Comparison of ENCODE assay signal across 2 cellular contexts in the genomic region with DNA sequence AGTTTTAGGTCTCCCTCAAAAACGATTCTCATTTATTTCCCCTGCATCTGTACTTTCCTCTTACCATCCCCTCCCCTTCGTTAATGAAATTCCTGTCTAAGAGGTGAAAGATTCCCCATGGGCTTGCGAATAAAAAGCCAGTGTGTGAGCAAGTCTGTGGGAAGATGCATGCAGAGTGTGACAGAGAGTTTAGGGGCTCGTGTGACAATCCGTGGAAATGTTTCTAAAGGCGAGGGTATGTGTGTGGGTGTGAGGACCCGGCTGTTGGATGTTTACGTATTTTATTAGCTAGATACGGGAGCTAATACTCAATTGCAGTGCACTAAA.
TF ChIP-seq lines count a peak whose summit lies in the region.

No MANE protein-coding gene starts in this region.

TF ChIP-seq in SK-N-SH, 30 proteins besides CTCF, POLR2A, EP300 and RAD21 (continued from another document):
- TF ChIP-seq, protein P1, sequence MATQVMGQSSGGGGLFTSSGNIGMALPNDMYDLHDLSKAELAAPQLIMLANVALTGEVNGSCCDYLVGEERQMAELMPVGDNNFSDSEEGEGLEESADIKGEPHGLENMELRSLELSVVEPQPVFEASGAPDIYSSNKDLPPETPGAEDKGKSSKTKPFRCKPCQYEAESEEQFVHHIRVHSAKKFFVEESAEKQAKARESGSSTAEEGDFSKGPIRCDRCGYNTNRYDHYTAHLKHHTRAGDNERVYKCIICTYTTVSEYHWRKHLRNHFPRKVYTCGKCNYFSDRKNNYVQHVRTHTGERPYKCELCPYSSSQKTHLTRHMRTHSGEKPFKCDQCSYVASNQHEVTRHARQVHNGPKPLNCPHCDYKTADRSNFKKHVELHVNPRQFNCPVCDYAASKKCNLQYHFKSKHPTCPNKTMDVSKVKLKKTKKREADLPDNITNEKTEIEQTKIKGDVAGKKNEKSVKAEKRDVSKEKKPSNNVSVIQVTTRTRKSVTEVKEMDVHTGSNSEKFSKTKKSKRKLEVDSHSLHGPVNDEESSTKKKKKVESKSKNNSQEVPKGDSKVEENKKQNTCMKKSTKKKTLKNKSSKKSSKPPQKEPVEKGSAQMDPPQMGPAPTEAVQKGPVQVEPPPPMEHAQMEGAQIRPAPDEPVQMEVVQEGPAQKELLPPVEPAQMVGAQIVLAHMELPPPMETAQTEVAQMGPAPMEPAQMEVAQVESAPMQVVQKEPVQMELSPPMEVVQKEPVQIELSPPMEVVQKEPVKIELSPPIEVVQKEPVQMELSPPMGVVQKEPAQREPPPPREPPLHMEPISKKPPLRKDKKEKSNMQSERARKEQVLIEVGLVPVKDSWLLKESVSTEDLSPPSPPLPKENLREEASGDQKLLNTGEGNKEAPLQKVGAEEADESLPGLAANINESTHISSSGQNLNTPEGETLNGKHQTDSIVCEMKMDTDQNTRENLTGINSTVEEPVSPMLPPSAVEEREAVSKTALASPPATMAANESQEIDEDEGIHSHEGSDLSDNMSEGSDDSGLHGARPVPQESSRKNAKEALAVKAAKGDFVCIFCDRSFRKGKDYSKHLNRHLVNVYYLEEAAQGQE (IDR thresholded peaks at IDR 0.05; ENCODE audit: low read depth, low read length): no peak
- TF ChIP-seq TCF12 (IDR thresholded peaks at IDR 0.05): no peak
- no peak for TF ChIP-seq GATA2 (CRISPR knock-in tag; IDR thresholded peaks at IDR 0.05)
- TF ChIP-seq, protein P2, sequence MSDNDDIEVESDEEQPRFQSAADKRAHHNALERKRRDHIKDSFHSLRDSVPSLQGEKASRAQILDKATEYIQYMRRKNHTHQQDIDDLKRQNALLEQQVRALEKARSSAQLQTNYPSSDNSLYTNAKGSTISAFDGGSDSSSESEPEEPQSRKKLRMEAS (IDR thresholded peaks at IDR 0.05; ENCODE audit: low read depth): no peak
- no peak for TF ChIP-seq FOXJ3 (CRISPR knock-in tag; IDR thresholded peaks at IDR 0.05)
- TF ChIP-seq TEAD4 (IDR thresholded peaks at IDR 0.05; ENCODE audit: borderline replicate concordance, insufficient read depth): no peak
- TF ChIP-seq GABPA (IDR thresholded peaks at IDR 0.05; ENCODE audit: low read depth): no peak
- TF ChIP-seq, protein P3, sequence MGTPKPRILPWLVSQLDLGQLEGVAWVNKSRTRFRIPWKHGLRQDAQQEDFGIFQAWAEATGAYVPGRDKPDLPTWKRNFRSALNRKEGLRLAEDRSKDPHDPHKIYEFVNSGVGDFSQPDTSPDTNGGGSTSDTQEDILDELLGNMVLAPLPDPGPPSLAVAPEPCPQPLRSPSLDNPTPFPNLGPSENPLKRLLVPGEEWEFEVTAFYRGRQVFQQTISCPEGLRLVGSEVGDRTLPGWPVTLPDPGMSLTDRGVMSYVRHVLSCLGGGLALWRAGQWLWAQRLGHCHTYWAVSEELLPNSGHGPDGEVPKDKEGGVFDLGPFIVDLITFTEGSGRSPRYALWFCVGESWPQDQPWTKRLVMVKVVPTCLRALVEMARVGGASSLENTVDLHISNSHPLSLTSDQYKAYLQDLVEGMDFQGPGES (IDR thresholded peaks at IDR 0.05; ENCODE audit: low read depth, low read length): no peak
- TF ChIP-seq SIN3A (IDR thresholded peaks at IDR 0.05; ENCODE audit: borderline replicate concordance, low read depth, low read length): no peak
- TF ChIP-seq POLR2AphosphoS5 (IDR thresholded peaks at IDR 0.05; ENCODE audit: low read depth, low read length): no peak
- no peak for TF ChIP-seq MXI1 (IDR thresholded peaks at IDR 0.05; ENCODE audit: low read depth, low read length)
- TF ChIP-seq ELF1 (IDR thresholded peaks at IDR 0.05): no peak
- TF ChIP-seq, protein P4, sequence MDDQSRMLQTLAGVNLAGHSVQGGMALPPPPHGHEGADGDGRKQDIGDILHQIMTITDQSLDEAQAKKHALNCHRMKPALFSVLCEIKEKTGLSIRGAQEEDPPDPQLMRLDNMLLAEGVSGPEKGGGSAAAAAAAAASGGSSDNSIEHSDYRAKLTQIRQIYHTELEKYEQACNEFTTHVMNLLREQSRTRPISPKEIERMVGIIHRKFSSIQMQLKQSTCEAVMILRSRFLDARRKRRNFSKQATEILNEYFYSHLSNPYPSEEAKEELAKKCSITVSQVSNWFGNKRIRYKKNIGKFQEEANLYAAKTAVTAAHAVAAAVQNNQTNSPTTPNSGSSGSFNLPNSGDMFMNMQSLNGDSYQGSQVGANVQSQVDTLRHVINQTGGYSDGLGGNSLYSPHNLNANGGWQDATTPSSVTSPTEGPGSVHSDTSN (IDR thresholded peaks at IDR 0.05): no peak
TF ChIP-seq in SK-N-SH: peak in this region for 0.

TF ChIP-seq in SK-N-SH treated with all-trans-retinoic acid at 6 μM for 48 hours, 23 proteins besides CTCF, POLR2A, EP300 and RAD21 (continued from another document):
- TF ChIP-seq, protein P5, sequence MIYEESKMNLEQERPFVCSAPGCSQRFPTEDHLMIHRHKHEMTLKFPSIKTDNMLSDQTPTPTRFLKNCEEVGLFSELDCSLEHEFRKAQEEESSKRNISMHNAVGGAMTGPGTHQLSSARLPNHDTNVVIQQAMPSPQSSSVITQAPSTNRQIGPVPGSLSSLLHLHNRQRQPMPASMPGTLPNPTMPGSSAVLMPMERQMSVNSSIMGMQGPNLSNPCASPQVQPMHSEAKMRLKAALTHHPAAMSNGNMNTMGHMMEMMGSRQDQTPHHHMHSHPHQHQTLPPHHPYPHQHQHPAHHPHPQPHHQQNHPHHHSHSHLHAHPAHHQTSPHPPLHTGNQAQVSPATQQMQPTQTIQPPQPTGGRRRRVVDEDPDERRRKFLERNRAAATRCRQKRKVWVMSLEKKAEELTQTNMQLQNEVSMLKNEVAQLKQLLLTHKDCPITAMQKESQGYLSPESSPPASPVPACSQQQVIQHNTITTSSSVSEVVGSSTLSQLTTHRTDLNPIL (CRISPR knock-in tag; IDR thresholded peaks at IDR 0.05; ENCODE audit: low read depth): no peak
- TF ChIP-seq CSRNP3 (CRISPR knock-in tag; IDR thresholded peaks at IDR 0.05) (no peak), TOX (CRISPR knock-in tag; IDR thresholded peaks at IDR 0.05; ENCODE audit: borderline replicate concordance) (no peak), ZNF565 (CRISPR knock-in tag; conservative IDR thresholded peaks at IDR 0.05; ENCODE audit: low read depth) (no peak), ESRRG (CRISPR knock-in tag; IDR thresholded peaks at IDR 0.05) (no peak), ISL1 (CRISPR knock-in tag; IDR thresholded peaks at IDR 0.05) (no peak), SNAI2 (CRISPR knock-in tag; IDR thresholded peaks at IDR 0.05) (no peak)
- TF ChIP-seq, protein P6, sequence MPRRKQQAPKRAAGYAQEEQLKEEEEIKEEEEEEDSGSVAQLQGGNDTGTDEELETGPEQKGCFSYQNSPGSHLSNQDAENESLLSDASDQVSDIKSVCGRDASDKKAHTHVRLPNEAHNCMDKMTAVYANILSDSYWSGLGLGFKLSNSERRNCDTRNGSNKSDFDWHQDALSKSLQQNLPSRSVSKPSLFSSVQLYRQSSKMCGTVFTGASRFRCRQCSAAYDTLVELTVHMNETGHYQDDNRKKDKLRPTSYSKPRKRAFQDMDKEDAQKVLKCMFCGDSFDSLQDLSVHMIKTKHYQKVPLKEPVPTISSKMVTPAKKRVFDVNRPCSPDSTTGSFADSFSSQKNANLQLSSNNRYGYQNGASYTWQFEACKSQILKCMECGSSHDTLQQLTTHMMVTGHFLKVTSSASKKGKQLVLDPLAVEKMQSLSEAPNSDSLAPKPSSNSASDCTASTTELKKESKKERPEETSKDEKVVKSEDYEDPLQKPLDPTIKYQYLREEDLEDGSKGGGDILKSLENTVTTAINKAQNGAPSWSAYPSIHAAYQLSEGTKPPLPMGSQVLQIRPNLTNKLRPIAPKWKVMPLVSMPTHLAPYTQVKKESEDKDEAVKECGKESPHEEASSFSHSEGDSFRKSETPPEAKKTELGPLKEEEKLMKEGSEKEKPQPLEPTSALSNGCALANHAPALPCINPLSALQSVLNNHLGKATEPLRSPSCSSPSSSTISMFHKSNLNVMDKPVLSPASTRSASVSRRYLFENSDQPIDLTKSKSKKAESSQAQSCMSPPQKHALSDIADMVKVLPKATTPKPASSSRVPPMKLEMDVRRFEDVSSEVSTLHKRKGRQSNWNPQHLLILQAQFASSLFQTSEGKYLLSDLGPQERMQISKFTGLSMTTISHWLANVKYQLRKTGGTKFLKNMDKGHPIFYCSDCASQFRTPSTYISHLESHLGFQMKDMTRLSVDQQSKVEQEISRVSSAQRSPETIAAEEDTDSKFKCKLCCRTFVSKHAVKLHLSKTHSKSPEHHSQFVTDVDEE (CRISPR knock-in tag; IDR thresholded peaks at IDR 0.05): no peak
- TF ChIP-seq, protein P7, sequence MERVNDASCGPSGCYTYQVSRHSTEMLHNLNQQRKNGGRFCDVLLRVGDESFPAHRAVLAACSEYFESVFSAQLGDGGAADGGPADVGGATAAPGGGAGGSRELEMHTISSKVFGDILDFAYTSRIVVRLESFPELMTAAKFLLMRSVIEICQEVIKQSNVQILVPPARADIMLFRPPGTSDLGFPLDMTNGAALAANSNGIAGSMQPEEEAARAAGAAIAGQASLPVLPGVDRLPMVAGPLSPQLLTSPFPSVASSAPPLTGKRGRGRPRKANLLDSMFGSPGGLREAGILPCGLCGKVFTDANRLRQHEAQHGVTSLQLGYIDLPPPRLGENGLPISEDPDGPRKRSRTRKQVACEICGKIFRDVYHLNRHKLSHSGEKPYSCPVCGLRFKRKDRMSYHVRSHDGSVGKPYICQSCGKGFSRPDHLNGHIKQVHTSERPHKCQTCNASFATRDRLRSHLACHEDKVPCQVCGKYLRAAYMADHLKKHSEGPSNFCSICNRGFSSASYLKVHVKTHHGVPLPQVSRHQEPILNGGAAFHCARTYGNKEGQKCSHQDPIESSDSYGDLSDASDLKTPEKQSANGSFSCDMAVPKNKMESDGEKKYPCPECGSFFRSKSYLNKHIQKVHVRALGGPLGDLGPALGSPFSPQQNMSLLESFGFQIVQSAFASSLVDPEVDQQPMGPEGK (CRISPR knock-in tag; IDR thresholded peaks at IDR 0.05; ENCODE audit: borderline replicate concordance): no peak
